11 cellular contexts compared by ENCODE assay signal in genomic region chr3:191263365-191263764, GRCh38.
A peak's percentile ranks its signal among the peaks of the same experiment; 100 is the strongest.
DNase-seq lines count a peak whose midpoint lies in the region; ATAC-seq and TF ChIP-seq lines count a peak whose summit lies in the region.
"Had no signal": no experiment of that assay in that cellular context is flagged by ENCODE, and none has a peak within 500 bp of the region (broad histone marks: within the 10 kb centered on the region; RNA-seq: fewer than 3 reads in every experiment).

No MANE protein-coding gene starts in this region.

- peak overlapping the region; percentile 78 for H3K4me3 Mint-ChIP-seq in memory B cell
- no peak overlapping the region for H3K4me3 Mint-ChIP-seq in glutamatergic neuron (ENCODE audit: unreplicated experiment)
- H3K4me3 Mint-ChIP-seq: mesothelial cell of epicardium had no signal

- TF ChIP-seq CTCF in adrenal gland (IDR thresholded peaks at IDR 0.05) = no peak
- TF ChIP-seq CTCF in glutamatergic neuron (IDR thresholded peaks at IDR 0.05; ENCODE audit: partially characterized antibody, unreplicated experiment) = no peak

- no peaks in the 10 kb centered on the region for H3K36me3 ChIP-seq in adrenal gland (replicated peaks in 1 of 2)

- H3K27me3 Mint-ChIP-seq in memory B cell (no peaks in the 10 kb centered on the region), glutamatergic neuron (ENCODE audit: unreplicated experiment) (peaks cover 2% of the 10 kb centered on the region)

- ATAC-seq in GM18868 (IDR thresholded peaks at IDR 0.05; ENCODE audit: unreplicated experiment) = peak; percentile 83
- peak; percentile 85 for ATAC-seq in GM21737 (IDR thresholded peaks at IDR 0.05; ENCODE audit: unreplicated experiment)
- ATAC-seq in HG03354 (IDR thresholded peaks at IDR 0.05; ENCODE audit: poor library complexity, severe bottlenecking, unreplicated experiment) = peak; percentile 92
- peak; percentile 71 for ATAC-seq in memory B cell (ENCODE audit: low read depth)
- ATAC-seq in esophagus mucosa = no peak

- H3K4me1 Mint-ChIP-seq in memory B cell (peaks cover 29% of the 10 kb centered on the region), glutamatergic neuron (ENCODE audit: low read depth, unreplicated experiment) (peaks cover 10% of the 10 kb centered on the region)

- H3K27ac Mint-ChIP-seq in memory B cell = peak overlapping the region; percentile 75
- H3K27ac Mint-ChIP-seq in glutamatergic neuron (ENCODE audit: unreplicated experiment) = no peak overlapping the region
- H3K27ac Mint-ChIP-seq: mesothelial cell of epicardium had no signal

- H3K4me1 ChIP-seq in adrenal gland (replicated peaks in 1 of 2) = no peaks in the 10 kb centered on the region

- intact Hi-C loops in adrenal gland (cut with DNase I) = no loop called here

- H3K9me3 Mint-ChIP-seq in memory B cell = peaks cover 2% of the 10 kb centered on the region
- no peaks in the 10 kb centered on the region for H3K9me3 Mint-ChIP-seq in glutamatergic neuron (ENCODE audit: unreplicated experiment)
- H3K9me3 Mint-ChIP-seq: mesothelial cell of epicardium had no signal

- H3K9me3 ChIP-seq in adrenal gland (replicated peaks in 1 of 3) = no peaks in the 10 kb centered on the region

- no peak overlapping the region for H3K27ac ChIP-seq in adrenal gland

- H3K27me3 ChIP-seq in adrenal gland = no peaks in the 10 kb centered on the region

- DNase-seq in memory B cell (ENCODE audit: low spot score in 2 of 2) (no peak), adrenal gland (no peak), NCI-H2081 (lab: John Stamatoyannopoulos, UW) (no peak), glutamatergic neuron (no peak)
- DNase-seq: activated CD4-positive, alpha-beta T cell treated with anti-CD3 and anti-CD28 coated beads for 48 hours; amygdala had no signal

- peaks cover 3% of the 10 kb centered on the region for H3K36me3 Mint-ChIP-seq in memory B cell
- H3K36me3 Mint-ChIP-seq in glutamatergic neuron (ENCODE audit: unreplicated experiment) = peaks cover 10% of the 10 kb centered on the region
- H3K36me3 Mint-ChIP-seq: mesothelial cell of epicardium had no signal

- H3K4me3 ChIP-seq in adrenal gland = no peak overlapping the region

- no peak for TF ChIP-seq POLR2A in adrenal gland (IDR thresholded peaks at IDR 0.05)
